ENCODE assay signal across 2 cellular contexts in genomic region chr7:106277976-106278375, GRCh38.
TF ChIP-seq lines count a peak whose summit lies in the region.

No MANE protein-coding gene starts in this region.

TF ChIP-seq in A549, 52 proteins besides CTCF, POLR2A, EP300 and RAD21 (continued from another document):
- TF ChIP-seq NPAS2 (CRISPR knock-in tag; IDR thresholded peaks at IDR 0.05; ENCODE audit: borderline replicate concordance) (no peak), SMC3 (IDR thresholded peaks at IDR 0.05) (no peak), BCL3 (IDR thresholded peaks at IDR 0.05) (no peak), MAZ (IDR thresholded peaks at IDR 0.05; ENCODE audit: borderline replicate concordance, low read depth, low read length) (no peak), FOSB (CRISPR knock-in tag; IDR thresholded peaks at IDR 0.05) (no peak)

TF ChIP-seq in SK-N-SH treated with all-trans-retinoic acid at 6 μM for 48 hours, 23 proteins besides CTCF, POLR2A, EP300 and RAD21 (continued from another document):
- TF ChIP-seq POU6F1 (CRISPR knock-in tag; IDR thresholded peaks at IDR 0.05; ENCODE audit: borderline replicate concordance, low read depth): no peak
- TF ChIP-seq SNAI2 (CRISPR knock-in tag; IDR thresholded peaks at IDR 0.05): no peak
- TF ChIP-seq RARB (CRISPR knock-in tag; IDR thresholded peaks at IDR 0.05): no peak
